Comparison of ENCODE assay signal across 18 cellular contexts in genomic region chr4:189660737-189661330, GRCh38.
DNase-seq lines count a peak whose midpoint lies in the region; ATAC-seq and TF ChIP-seq lines count a peak whose summit lies in the region.
"Had no signal": no experiment of that assay in that cellular context is flagged by ENCODE, and none has a peak within 500 bp of the region (broad histone marks: within the 10 kb centered on the region; RNA-seq: fewer than 3 reads in every experiment).

No MANE protein-coding gene starts in this region.

- no peaks in the 10 kb centered on the region for H3K4me1 Mint-ChIP-seq in activated T-cell treated with anti-CD3 and anti-CD28 coated beads, Interleukin-2, amount 50 U/mL, for 24 hours (ENCODE audit: low read depth)

- no peak overlapping the region for H3K27ac ChIP-seq in SK-N-MC
- peak overlapping the region; percentile 59 to 72 for H3K27ac ChIP-seq in testis

- ATAC-seq in left ventricle myocardium superior (peak; percentile 12), Right ventricle myocardium superior (ENCODE audit: poor library complexity) (no peak)

- H3K9me3 Mint-ChIP-seq in activated T-cell treated with anti-CD3 and anti-CD28 coated beads, Interleukin-2, amount 50 U/mL, for 24 hours = peaks cover 3% of the 10 kb centered on the region
- H3K9me3 Mint-ChIP-seq: CD4-positive, alpha-beta T cell had no signal

- DNase-seq in left ventricle myocardium superior = no peak
- no peak for DNase-seq in Right ventricle myocardium superior
- no peak for DNase-seq in SK-N-MC (ENCODE audit: low read depth, low spot score)
- peak; percentile 51 for DNase-seq in left kidney (ENCODE audit: low read depth, low spot score)
- peak; percentile 69 for DNase-seq in testis
- DNase-seq in putamen (ENCODE audit: low spot score) = no peak
- no peak for DNase-seq in activated T-cell treated with anti-CD3 and anti-CD28 coated beads, Interleukin-2, amount 50 U/mL, for 24 hours
- DNase-seq in activated naive CD4-positive, alpha-beta T cell treated with Interleukin-2 at 50 U/mL for 16 hours = no peak
- DNase-seq: CD4-positive, alpha-beta T cell; COR-L47; DMS79; Kasumi-1; MG63; NCI-H1436 treated with DMSO at 0.1 percent for 48 hours; NCI-H1930; NCI-H226; NCI-H510A treated with DMSO at 0.1 percent for 48 hours; SHP77 had no signal

- H3K27ac Mint-ChIP-seq in activated T-cell treated with anti-CD3 and anti-CD28 coated beads, Interleukin-2, amount 50 U/mL, for 24 hours = no peak overlapping the region
- H3K27ac Mint-ChIP-seq: CD4-positive, alpha-beta T cell had no signal

- no peak overlapping the region for H3K4me3 Mint-ChIP-seq in activated T-cell treated with anti-CD3 and anti-CD28 coated beads, Interleukin-2, amount 50 U/mL, for 24 hours
- H3K4me3 Mint-ChIP-seq: CD4-positive, alpha-beta T cell had no signal

- TF ChIP-seq POLR2A in testis (IDR thresholded peaks at IDR 0.05) = no peak

- H3K27me3 Mint-ChIP-seq in activated T-cell treated with anti-CD3 and anti-CD28 coated beads, Interleukin-2, amount 50 U/mL, for 24 hours = no peaks in the 10 kb centered on the region
- H3K27me3 Mint-ChIP-seq: CD4-positive, alpha-beta T cell had no signal

- no peaks in the 10 kb centered on the region for H3K9me3 ChIP-seq in SK-N-MC (ENCODE audit: low read depth, low read length)
- no peaks in the 10 kb centered on the region for H3K9me3 ChIP-seq in testis
- H3K9me3 ChIP-seq: MG63 had no signal

- peaks cover 10% of the 10 kb centered on the region for H3K4me1 ChIP-seq in testis

- TF ChIP-seq CTCF in testis (IDR thresholded peaks at IDR 0.05) = no peak

- WGBS in testis, 2 donors = 35 to 47% methylated on average over 16 of the region's 16 CpGs

- no peak overlapping the region for H3K9ac ChIP-seq in SK-N-MC (ENCODE audit: insufficient read length)

- H3K36me3 ChIP-seq in SK-N-MC (ENCODE audit: insufficient read depth, low read length) = no peaks in the 10 kb centered on the region
- no peaks in the 10 kb centered on the region for H3K36me3 ChIP-seq in testis (ENCODE audit: low read depth, missing control alignments)
- H3K36me3 ChIP-seq: MG63 had no signal

- H3K4me3 ChIP-seq in SK-N-MC (0 out of 2 replicates have a peak overlapping the region, but pooled peaks have one; percentile 15), testis (no peak overlapping the region)
- H3K4me3 ChIP-seq: MG63 had no signal

- no peaks in the 10 kb centered on the region for H3K27me3 ChIP-seq in testis
- H3K27me3 ChIP-seq: MG63 had no signal

- no peaks in the 10 kb centered on the region for H3K36me3 Mint-ChIP-seq in activated T-cell treated with anti-CD3 and anti-CD28 coated beads, Interleukin-2, amount 50 U/mL, for 24 hours (ENCODE audit: low read depth)

- intact Hi-C loops in left ventricle myocardium superior (cut with micrococcal nuclease) = no loop called here
- intact Hi-C loops in Right ventricle myocardium superior (cut with DNase I) = no loop called here
- intact Hi-C loops in testis (cut with DNase I; ENCODE audit: low total_unique reads) = no loop called here

Comparison
In these comparisons a context has a peak if more than half of its experiments do, and no peak if none do; other contexts are left out.
1. DNase-seq: peak in left kidney (single experiment) and testis (single experiment); none in left ventricle myocardium superior (single experiment), Right ventricle myocardium superior (single experiment), SK-N-MC (single experiment), putamen (single experiment), activated T-cell treated with anti-CD3 and anti-CD28 coated beads, Interleukin-2, amount 50 U/mL, for 24 hours (single experiment) and activated naive CD4-positive, alpha-beta T cell treated with Interleukin-2 at 50 U/mL for 16 hours (single experiment).